Comparison of ENCODE assay signal across 20 cellular contexts in genomic region chr11:1205121-1205986, GRCh38. TPM values are rescaled to one million over a fixed set of nuclear protein-coding genes. Genes with fewer than 3 reads are reported as not detected.
DNase-seq lines count a peak whose midpoint lies in the region; ATAC-seq and TF ChIP-seq lines count a peak whose summit lies in the region.
"Had no signal": no experiment of that assay in that cellular context is flagged by ENCODE, and none has a peak within 500 bp of the region (broad histone marks: within the 10 kb centered on the region; RNA-seq: fewer than 3 reads in every experiment).

No MANE protein-coding gene starts in this region.

- no peaks in the 10 kb centered on the region for H3K36me3 Mint-ChIP-seq in CD14-positive monocyte
- H3K36me3 Mint-ChIP-seq in chondrocyte (ENCODE audit: low read depth): no peaks in the 10 kb centered on the region
- no peaks in the 10 kb centered on the region for H3K36me3 Mint-ChIP-seq in neural progenitor cell
- H3K36me3 Mint-ChIP-seq in activated T-helper 17 cell treated with anti-CD3 and anti-CD28 coated beads, Interleukin-2, amount 50 U/mL, for 72 hours (ENCODE audit: low read depth): no peaks in the 10 kb centered on the region

- H3K4me2 ChIP-seq in neural progenitor cell: no peak overlapping the region

- DNase-seq in 8988T: peak; percentile 24
- peak; percentile 34 for DNase-seq in CD14-positive monocyte (ENCODE audit: low spot score)
- peak; percentile 83 for DNase-seq in chondrocyte (ENCODE audit: low spot score)
- DNase-seq in neural progenitor cell (ENCODE audit: low spot score): no peak
- no peak for DNase-seq in NCI-H524 (lab: John Stamatoyannopoulos, UW)
- DNase-seq: activated CD4-positive, alpha-beta T cell treated with anti-CD3 and anti-CD28 coated beads for 1 hour; HFFc6; NCI-H1092; NCI-H2081; NCI-H526; OCI-M1; small intestine; testis had no signal

- H3K27me3 ChIP-seq in neural progenitor cell: no peaks in the 10 kb centered on the region
- H3K27me3 ChIP-seq: testis had no signal

- no peak overlapping the region for H3K27ac ChIP-seq in neural progenitor cell
- H3K27ac ChIP-seq: parathyroid adenoma, testis had no signal

- no peaks in the 10 kb centered on the region for H3K9me3 ChIP-seq in neural progenitor cell (ENCODE audit: low read depth)
- H3K9me3 ChIP-seq: testis had no signal

- H2AFZ ChIP-seq in neural progenitor cell (replicated peaks): no peak overlapping the region
- H2AFZ ChIP-seq: parathyroid adenoma had no signal

- H3K27ac Mint-ChIP-seq in CD14-positive monocyte: peak overlapping the region in 1 of 7 donors; percentile 72
- no peak overlapping the region for H3K27ac Mint-ChIP-seq in chondrocyte (ENCODE audit: unreplicated experiment)
- peak overlapping the region; percentile 86 for H3K27ac Mint-ChIP-seq in neural progenitor cell
- H3K27ac Mint-ChIP-seq in activated T-helper 17 cell treated with anti-CD3 and anti-CD28 coated beads, Interleukin-2, amount 50 U/mL, for 72 hours: no peak overlapping the region
- H3K27ac Mint-ChIP-seq: HFFc6 had no signal

- ATAC-seq in activated T-helper 17 cell treated with anti-CD3 and anti-CD28 coated beads, Interleukin-2, amount 50 U/mL, for 72 hours (replicated peaks): no peak
- ATAC-seq in HG03025 (IDR thresholded peaks at IDR 0.05; ENCODE audit: low FRiP score, unreplicated experiment) (no peak), HG03095 (IDR thresholded peaks at IDR 0.05; ENCODE audit: unreplicated experiment) (no peak)

- H3K4me1 Mint-ChIP-seq in CD14-positive monocyte: no peaks in the 10 kb centered on the region
- H3K4me1 Mint-ChIP-seq in chondrocyte (ENCODE audit: low read depth): no peaks in the 10 kb centered on the region
- H3K4me1 Mint-ChIP-seq in neural progenitor cell: no peaks in the 10 kb centered on the region
- H3K4me1 Mint-ChIP-seq in activated T-helper 17 cell treated with anti-CD3 and anti-CD28 coated beads, Interleukin-2, amount 50 U/mL, for 72 hours: no peaks in the 10 kb centered on the region

- intact Hi-C loops in CD14-positive monocyte (cut with micrococcal nuclease): no loop called here

- H4K20me1 ChIP-seq in neural progenitor cell (ENCODE audit: low read depth): no peaks in the 10 kb centered on the region

- H3K36me3 ChIP-seq in neural progenitor cell: no peaks in the 10 kb centered on the region

- H3K4me3 ChIP-seq in neural progenitor cell: no peak overlapping the region
- H3K4me3 ChIP-seq: testis had no signal

- H3K9ac ChIP-seq in neural progenitor cell: no peak overlapping the region
- H3K9ac ChIP-seq: parathyroid adenoma had no signal

- H3F3A ChIP-seq in neural progenitor cell (ENCODE audit: low read depth): no peaks in the 10 kb centered on the region

- H3K4me1 ChIP-seq in neural progenitor cell: no peaks in the 10 kb centered on the region
- H3K4me1 ChIP-seq: parathyroid adenoma, testis had no signal

- H3K4me3 Mint-ChIP-seq in CD14-positive monocyte: no peak overlapping the region
- H3K4me3 Mint-ChIP-seq in chondrocyte (ENCODE audit: unreplicated experiment): no peak overlapping the region
- H3K4me3 Mint-ChIP-seq in neural progenitor cell: no peak overlapping the region
- no peak overlapping the region for H3K4me3 Mint-ChIP-seq in activated T-helper 17 cell treated with anti-CD3 and anti-CD28 coated beads, Interleukin-2, amount 50 U/mL, for 72 hours
- H3K4me3 Mint-ChIP-seq: HFFc6 had no signal

- H3K9me3 Mint-ChIP-seq in CD14-positive monocyte: peaks cover under 1 to 9% (median 6%) of the 10 kb centered on the region in 7 donors
- peaks cover 5% of the 10 kb centered on the region for H3K9me3 Mint-ChIP-seq in chondrocyte (ENCODE audit: low read depth)
- peaks cover 5% of the 10 kb centered on the region for H3K9me3 Mint-ChIP-seq in neural progenitor cell
- no peaks in the 10 kb centered on the region for H3K9me3 Mint-ChIP-seq in activated T-helper 17 cell treated with anti-CD3 and anti-CD28 coated beads, Interleukin-2, amount 50 U/mL, for 72 hours

- no peak for TF ChIP-seq CTCF in CD14-positive monocyte (IDR thresholded peaks at IDR 0.05)
- no peak for TF ChIP-seq CTCF in chondrocyte (IDR thresholded peaks at IDR 0.05)
- TF ChIP-seq CTCF in neural progenitor cell (IDR thresholded peaks at IDR 0.05): no peak

- H3K79me2 ChIP-seq in neural progenitor cell (ENCODE audit: low read depth): no peaks in the 10 kb centered on the region
- H3K79me2 ChIP-seq: parathyroid adenoma had no signal

- H3K27me3 Mint-ChIP-seq in CD14-positive monocyte (ENCODE audit: low read depth in 3 of 3) (peaks cover 0 to 8% (median 4%) of the 10 kb centered on the region in 3 donors), chondrocyte (ENCODE audit: low read depth) (peaks cover 10% of the 10 kb centered on the region), neural progenitor cell (ENCODE audit: insufficient read depth, low read depth) (peaks cover 6% of the 10 kb centered on the region)
- H3K27me3 Mint-ChIP-seq in activated T-helper 17 cell treated with anti-CD3 and anti-CD28 coated beads, Interleukin-2, amount 50 U/mL, for 72 hours: peaks cover 6% of the 10 kb centered on the region

RNA-seq across cellular contexts. Expression of gene MUC5B, which starts 17.5 kb away (rescaled TPM):
- not detected for polyA plus RNA-seq in CD14-positive monocyte
- not detected in 3 replicates for total RNA-seq in chondrocyte
- total RNA-seq in neural progenitor cell (ENCODE audit: low replicate concordance): 0.03 TPM in 1 of 2 replicates, not detected in the other
- total RNA-seq in activated T-helper 17 cell treated with anti-CD3 and anti-CD28 coated beads, Interleukin-2, amount 50 U/mL, for 72 hours: not detected
- total RNA-seq: frontal cortex, HFFc6 had no signal
- polyA plus RNA-seq: BJ had no signal

RNA-seq across cellular contexts. Expression of gene MUC5AC, which starts 47.6 kb away (rescaled TPM):
- not detected for polyA plus RNA-seq in CD14-positive monocyte
- total RNA-seq in chondrocyte (not detected in 3 replicates), neural progenitor cell (ENCODE audit: low replicate concordance) (not detected in 2 replicates)
- not detected for total RNA-seq in activated T-helper 17 cell treated with anti-CD3 and anti-CD28 coated beads, Interleukin-2, amount 50 U/mL, for 72 hours
- total RNA-seq: frontal cortex, HFFc6, SK-MEL-5 had no signal
- polyA plus RNA-seq: BJ had no signal

Comparison
In these comparisons a context has a peak if more than half of its experiments do, and no peak if none do; other contexts are left out.
1. DNase-seq: peak in 8988T (single experiment), CD14-positive monocyte (single experiment) and chondrocyte (single experiment); none in neural progenitor cell (single experiment) and NCI-H524 (0 of 2).